ENCODE assay signal across 12 cellular contexts in genomic region chr14:37583358-37584210, GRCh38. TPM values are rescaled to one million over a fixed set of nuclear protein-coding genes. Genes with fewer than 3 reads are reported as not detected.
DNase-seq lines count a peak whose midpoint lies in the region; ATAC-seq and TF ChIP-seq lines count a peak whose summit lies in the region.
"Had no signal": no experiment of that assay in that cellular context is flagged by ENCODE, and none has a peak within 500 bp of the region (broad histone marks: within the 10 kb centered on the region; RNA-seq: fewer than 3 reads in every experiment).

No MANE protein-coding gene starts in this region.

- DNase-seq in DMS153 (lab: John Stamatoyannopoulos, UW) (peak; percentile 71), NCI-H187 treated with DMSO at 0.1 percent for 48 hours (lab: John Stamatoyannopoulos, UW) (peak; percentile 75), mucosa of descending colon (peak; percentile 59 to 78 (median 65)), foreskin melanocyte (no peak)
- DNase-seq in stimulated activated CD4-positive, alpha-beta T cell treated with anti-CD3 and anti-CD28 coated beads, Interleukin-2, amount 100 ng/mL, for 48 hours, result no peak
- DNase-seq in activated T-helper 2 cell treated with anti-CD3 and anti-CD28 coated beads, Interferon-gamma antibody, Interleukin-2, Interleukin-4, amounts not matched to agents 10 μg/mL and 5 μg/mL and 100 μg/mL, durations not matched to agents 14 hours and 24 hours and 36 hours (ENCODE audit: low spot score), result no peak
- DNase-seq in stimulated activated CD8-positive, alpha-beta memory T cell treated with anti-CD3 and anti-CD28 coated beads, Interleukin-4, amount 100 ng/mL, for 48 hours, result no peak
- DNase-seq: activated CD4-positive, CD25-positive, alpha-beta regulatory T cell; caudate nucleus; naive thymus-derived CD8-positive, alpha-beta T cell had no signal

- peaks cover 0 to 3% (median 0%) of the 10 kb centered on the region in 5 experiments for H3K9me3 Mint-ChIP-seq in brain
- no peaks in the 10 kb centered on the region for H3K9me3 Mint-ChIP-seq in activated T-helper 2 cell treated with anti-CD3 and anti-CD28 coated beads, Interferon-gamma antibody, Interleukin-2, Interleukin-4, amounts not matched to agents 10 μg/mL and 5 μg/mL and 100 μg/mL, durations not matched to agents 14 hours and 24 hours and 36 hours

- intact Hi-C loops in mucosa of descending colon (cut with DNase I, micrococcal nuclease), result no loop called here
- intact Hi-C loops in activated T-helper 2 cell treated with anti-CD3 and anti-CD28 coated beads, Interferon-gamma antibody, Interleukin-2, Interleukin-4, amounts not matched to agents 10 μg/mL and 5 μg/mL and 100 μg/mL, durations not matched to agents 14 hours and 24 hours and 36 hours (cut with micrococcal nuclease), result loop anchor here (2.0 kb wide), 1 partner anchor 15 kb away; no protein-coding TSS in a partner anchor

- H3K4me1 Mint-ChIP-seq in brain, result peaks cover 22% of the 10 kb centered on the region
- H3K4me1 Mint-ChIP-seq in activated T-helper 2 cell treated with anti-CD3 and anti-CD28 coated beads, Interferon-gamma antibody, Interleukin-2, Interleukin-4, amounts not matched to agents 10 μg/mL and 5 μg/mL and 100 μg/mL, durations not matched to agents 14 hours and 24 hours and 36 hours (ENCODE audit: low read depth), result no peaks in the 10 kb centered on the region

- no peak overlapping the region for H3K27ac Mint-ChIP-seq in brain
- no peak overlapping the region for H3K27ac Mint-ChIP-seq in activated T-helper 2 cell treated with anti-CD3 and anti-CD28 coated beads, Interferon-gamma antibody, Interleukin-2, Interleukin-4, amounts not matched to agents 10 μg/mL and 5 μg/mL and 100 μg/mL, durations not matched to agents 14 hours and 24 hours and 36 hours
- H3K27ac Mint-ChIP-seq: naive thymus-derived CD8-positive, alpha-beta T cell had no signal

- H3K4me3 Mint-ChIP-seq in brain, result peak overlapping the region in 4 of 5 experiments; percentile 12 to 65 (median 46)
- no peak overlapping the region for H3K4me3 Mint-ChIP-seq in activated T-helper 2 cell treated with anti-CD3 and anti-CD28 coated beads, Interferon-gamma antibody, Interleukin-2, Interleukin-4, amounts not matched to agents 10 μg/mL and 5 μg/mL and 100 μg/mL, durations not matched to agents 14 hours and 24 hours and 36 hours (ENCODE audit: low read depth)

- peak; percentile 59 for ATAC-seq in mucosa of descending colon
- ATAC-seq: K562; naive thymus-derived CD8-positive, alpha-beta T cell had no signal

- peaks cover 99% of the 10 kb centered on the region for H3K27me3 Mint-ChIP-seq in brain
- peaks cover 39% of the 10 kb centered on the region for H3K27me3 Mint-ChIP-seq in activated T-helper 2 cell treated with anti-CD3 and anti-CD28 coated beads, Interferon-gamma antibody, Interleukin-2, Interleukin-4, amounts not matched to agents 10 μg/mL and 5 μg/mL and 100 μg/mL, durations not matched to agents 14 hours and 24 hours and 36 hours (ENCODE audit: low read depth)

- no peak for TF ChIP-seq CTCF in brain (conservative IDR thresholded peaks at IDR 0.05)
- TF ChIP-seq CTCF in mucosa of descending colon (IDR thresholded peaks at IDR 0.05), result no peak

- H3K36me3 Mint-ChIP-seq in brain, result no peaks in the 10 kb centered on the region
- H3K36me3 Mint-ChIP-seq in activated T-helper 2 cell treated with anti-CD3 and anti-CD28 coated beads, Interferon-gamma antibody, Interleukin-2, Interleukin-4, amounts not matched to agents 10 μg/mL and 5 μg/mL and 100 μg/mL, durations not matched to agents 14 hours and 24 hours and 36 hours (ENCODE audit: low read depth), result no peaks in the 10 kb centered on the region

- peak overlapping the region; percentile 17 for H3K4me3 ChIP-seq in mucosa of descending colon
- H3K4me3 ChIP-seq: K562 had no signal

- H3K36me3 ChIP-seq in mucosa of descending colon (ENCODE audit: low read depth), result no peaks in the 10 kb centered on the region

- H3K9me3 ChIP-seq in mucosa of descending colon, result no peaks in the 10 kb centered on the region

- H3K4me1 ChIP-seq in mucosa of descending colon (ENCODE audit: low read depth), result peaks cover 9% of the 10 kb centered on the region

RNA-seq across cellular contexts. Expression of gene FOXA1, which starts 11.5 kb away (rescaled TPM):
- polyA plus RNA-seq in brain (ENCODE audit: insufficient read depth, low read depth, low replicate concordance), result 20.9 TPM
- total RNA-seq in mucosa of descending colon, result 10 to 100 TPM; 21.1 to 73.3 (median 64.5) TPM
- 0.11 TPM in 1 of 2 replicates, not detected in the other for total RNA-seq in activated T-helper 2 cell treated with anti-CD3 and anti-CD28 coated beads, Interferon-gamma antibody, Interleukin-2, Interleukin-4, amounts not matched to agents 10 μg/mL and 5 μg/mL and 100 μg/mL, durations not matched to agents 14 hours and 24 hours and 36 hours
- total RNA-seq: naive thymus-derived CD8-positive, alpha-beta T cell had no signal
- polyA plus RNA-seq: naive thymus-derived CD8-positive, alpha-beta T cell had no signal

RNA-seq across cellular contexts. Expression of gene TTC6, which starts 11.8 kb away (rescaled TPM):
- 0.68 TPM for polyA plus RNA-seq in brain (ENCODE audit: insufficient read depth, low read depth, low replicate concordance)
- 1 to 10 TPM; 1.7 to 9.2 (median 4.8) TPM for total RNA-seq in mucosa of descending colon
- not detected in 2 replicates for total RNA-seq in activated T-helper 2 cell treated with anti-CD3 and anti-CD28 coated beads, Interferon-gamma antibody, Interleukin-2, Interleukin-4, amounts not matched to agents 10 μg/mL and 5 μg/mL and 100 μg/mL, durations not matched to agents 14 hours and 24 hours and 36 hours
- total RNA-seq: naive thymus-derived CD8-positive, alpha-beta T cell had no signal
- polyA plus RNA-seq: naive thymus-derived CD8-positive, alpha-beta T cell had no signal

Comparison
In these comparisons a context has a peak if more than half of its experiments do, and no peak if none do; other contexts are left out.
1. DNase-seq: peak in DMS153 (single experiment), NCI-H187 treated with DMSO at 0.1 percent for 48 hours (single experiment) and mucosa of descending colon (3 of 3); none in stimulated activated CD4-positive, alpha-beta T cell treated with anti-CD3 and anti-CD28 coated beads, Interleukin-2, amount 100 ng/mL, for 48 hours (0 of 2), foreskin melanocyte (single experiment), activated T-helper 2 cell treated with anti-CD3 and anti-CD28 coated beads, Interferon-gamma antibody, Interleukin-2, Interleukin-4, amounts not matched to agents 10 μg/mL and 5 μg/mL and 100 μg/mL, durations not matched to agents 14 hours and 24 hours and 36 hours (single experiment) and stimulated activated CD8-positive, alpha-beta memory T cell treated with anti-CD3 and anti-CD28 coated beads, Interleukin-4, amount 100 ng/mL, for 48 hours (single experiment).
2. RNA of gene FOXA1, which starts 11.5 kb away (total RNA-seq): 21.1 to 73.3 TPM in mucosa of descending colon; 0.11 TPM in activated T-helper 2 cell treated with anti-CD3 and anti-CD28 coated beads, Interferon-gamma antibody, Interleukin-2, Interleukin-4, amounts not matched to agents 10 μg/mL and 5 μg/mL and 100 μg/mL, durations not matched to agents 14 hours and 24 hours and 36 hours; every median in the first group is over 10 times any median in the second.